9 cellular contexts compared by ENCODE assay signal in genomic region chr20:50540620-50541605, GRCh38. TPM values are rescaled to one million over a fixed set of nuclear protein-coding genes. Genes with fewer than 3 reads are reported as not detected.
A peak's percentile ranks its signal among the peaks of the same experiment; 100 is the strongest.
DNase-seq lines count a peak whose midpoint lies in the region; ATAC-seq lines count a peak whose summit lies in the region.
"Had no signal": no experiment of that assay in that cellular context is flagged by ENCODE, and none has a peak within 500 bp of the region (broad histone marks: within the 10 kb centered on the region; RNA-seq: fewer than 3 reads in every experiment).

No MANE protein-coding gene starts in this region.

- peaks cover 78% of the 10 kb centered on the region for H3K4me1 Mint-ChIP-seq in stimulated activated memory B cell treated with anti-CD40 and anti-IgM and Interleukin-4, amounts not matched to agents 10 μg/mL and 1 μg/mL and 100 μg/mL, for 72 hours

- H3K4me3 Mint-ChIP-seq in stimulated activated memory B cell treated with anti-CD40 and anti-IgM and Interleukin-4, amounts not matched to agents 10 μg/mL and 1 μg/mL and 100 μg/mL, for 72 hours, result peak overlapping the region; percentile 73

- no peaks in the 10 kb centered on the region for H3K9me3 ChIP-seq in SJSA1 (replicated peaks)

- peaks cover 68% of the 10 kb centered on the region for H3K36me3 Mint-ChIP-seq in stimulated activated memory B cell treated with anti-CD40 and anti-IgM and Interleukin-4, amounts not matched to agents 10 μg/mL and 1 μg/mL and 100 μg/mL, for 72 hours

- peak; percentile 11 for ATAC-seq in GM21367 (IDR thresholded peaks at IDR 0.05; ENCODE audit: unreplicated experiment)
- peak; percentile 13 for ATAC-seq in stimulated activated memory B cell treated with anti-CD40 and anti-IgM and Interleukin-4, amounts not matched to agents 10 μg/mL and 1 μg/mL and 100 μg/mL, for 72 hours

- peak overlapping the region; percentile 94 for H3K27ac ChIP-seq in SJSA1
- H3K27ac ChIP-seq: VCaP had no signal

- H3K27me3 ChIP-seq in SJSA1 (replicated peaks), result no peaks in the 10 kb centered on the region

- no peak overlapping the region for H3K27ac Mint-ChIP-seq in stimulated activated memory B cell treated with anti-CD40 and anti-IgM and Interleukin-4, amounts not matched to agents 10 μg/mL and 1 μg/mL and 100 μg/mL, for 72 hours

- peaks cover 4% of the 10 kb centered on the region for H3K9me3 Mint-ChIP-seq in stimulated activated memory B cell treated with anti-CD40 and anti-IgM and Interleukin-4, amounts not matched to agents 10 μg/mL and 1 μg/mL and 100 μg/mL, for 72 hours

- H3K27me3 Mint-ChIP-seq in stimulated activated memory B cell treated with anti-CD40 and anti-IgM and Interleukin-4, amounts not matched to agents 10 μg/mL and 1 μg/mL and 100 μg/mL, for 72 hours, result no peaks in the 10 kb centered on the region

- H3K36me3 ChIP-seq in SJSA1, result peaks cover 7% of the 10 kb centered on the region

- no peak overlapping the region for H3K4me3 ChIP-seq in SJSA1

- DNase-seq in SJSA1 (ENCODE audit: low read depth in 1 of 2, low spot score in 2 of 2) (peak; percentile 89 to 96), glomerular endothelial cell (ENCODE audit: extremely low read depth, low read depth, low spot score) (peak; percentile 92), iPS-NIHi7 (ENCODE audit: extremely low spot score) (no peak), 8988T (no peak)
- no peak for DNase-seq in activated CD4-positive, CD25-positive, alpha-beta regulatory T cell treated with anti-CD3 and anti-CD28 coated beads, Interleukin-2, amount 50 U/mL, for 72 hours
- DNase-seq in stimulated activated CD4-positive, alpha-beta T cell treated with anti-CD3 and anti-CD28 coated beads, Interleukin-4, amount 100 ng/mL, for 1 hour, result no peak

- peaks cover 87% of the 10 kb centered on the region for H3K4me1 ChIP-seq in SJSA1 (replicated peaks)

RNA-seq across cellular contexts. Expression of gene PTPN1, which starts 30.7 kb away (rescaled TPM):
- total RNA-seq in SJSA1 (2014; rRNA removed; shearing (Covaris generic)), result 61.1 and 71.3 TPM in 2 replicates
- total RNA-seq in glomerular endothelial cell, result 58.8 and 78.4 TPM in 2 replicates

Comparison
In these comparisons a context has a peak if more than half of its experiments do, and no peak if none do; other contexts are left out.
1. DNase-seq: peak in SJSA1 (2 of 2) and glomerular endothelial cell (single experiment); none in iPS-NIHi7 (single experiment), activated CD4-positive, CD25-positive, alpha-beta regulatory T cell treated with anti-CD3 and anti-CD28 coated beads, Interleukin-2, amount 50 U/mL, for 72 hours (single experiment), 8988T (single experiment) and stimulated activated CD4-positive, alpha-beta T cell treated with anti-CD3 and anti-CD28 coated beads, Interleukin-4, amount 100 ng/mL, for 1 hour (single experiment).